ENCODE assay signal across 1 cellular context in the genomic region with DNA sequence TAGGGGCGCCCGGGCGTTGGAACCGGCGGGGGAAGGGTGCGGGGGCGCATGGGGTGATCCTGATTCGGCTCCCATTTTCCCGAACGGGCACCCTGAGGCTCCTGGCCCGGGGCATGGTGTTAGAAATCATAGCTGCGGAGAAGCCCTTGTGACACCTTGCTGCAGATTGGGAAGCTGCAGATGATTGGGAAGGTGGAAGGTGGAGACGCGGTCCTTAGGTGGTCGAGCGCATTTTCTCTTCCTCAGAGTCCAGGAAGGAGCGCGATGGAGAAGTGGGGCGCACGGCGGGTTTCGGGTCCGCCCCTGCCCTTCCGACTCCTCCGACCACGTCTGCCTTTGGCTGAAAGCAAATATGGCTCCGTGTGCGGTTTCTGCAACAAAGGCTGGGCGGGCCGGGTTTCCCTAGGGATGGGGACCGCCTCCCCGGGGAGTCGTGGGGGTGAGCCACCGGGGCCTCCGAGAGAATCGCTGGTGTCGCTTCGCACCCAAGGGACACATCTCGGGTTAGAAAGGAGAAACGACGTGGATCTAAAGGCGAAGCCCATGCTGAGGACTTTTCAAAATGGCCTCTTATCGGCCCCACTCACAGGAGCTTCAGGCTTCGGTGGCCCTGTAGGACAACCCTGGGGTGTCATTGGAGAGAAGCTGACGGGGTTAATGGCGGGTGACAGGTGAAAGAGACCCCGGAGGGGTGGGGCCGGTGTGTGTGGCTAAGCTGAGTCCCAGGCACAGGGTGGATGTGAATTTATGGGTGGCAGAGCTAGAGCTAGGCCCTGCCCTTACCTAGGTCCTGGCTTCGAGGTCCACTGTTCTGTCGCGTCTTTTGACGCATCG.
A peak's percentile ranks its signal among the peaks of the same experiment; 100 is the strongest.
TF ChIP-seq lines count a peak whose summit lies in the region.

No MANE protein-coding gene starts in this region.

TF ChIP-seq in K562, 482 proteins besides CTCF, POLR2A, EP300 and RAD21 (continued from another document and continues in another):
- TF ChIP-seq ZBTB40 (IDR thresholded peaks at IDR 0.05) (0 out of 2 replicates have a peak, but pooled peaks have one; percentile 13), ZBTB40 (CRISPR knock-in tag; IDR thresholded peaks at IDR 0.05) (no peak), ZNF354B (CRISPR knock-in tag; IDR thresholded peaks at IDR 0.05) (no peak), TFAP4 (CRISPR knock-in tag; IDR thresholded peaks at IDR 0.05; ENCODE audit: borderline replicate concordance) (peak; percentile 22; the same call in 1 of the 2 replicates), SMARCA5 (IDR thresholded peaks at IDR 0.05) (no peak), THRA (IDR thresholded peaks at IDR 0.05) (no peak), MNT (conservative IDR thresholded peaks at IDR 0.05) (no peak), ZNF764 (CRISPR knock-in tag; IDR thresholded peaks at IDR 0.05; ENCODE audit: low read depth) (no peak), ZNF384 (IDR thresholded peaks at IDR 0.05; ENCODE audit: low read depth, low read length) (no peak), TRIM28 (IDR thresholded peaks at IDR 0.05) (no peak), NR3C1 (CRISPR knock-in tag; IDR thresholded peaks at IDR 0.05) (peak; percentile 32; the same call in 1 of the 2 replicates), ZNF408 (CRISPR knock-in tag; IDR thresholded peaks at IDR 0.05; ENCODE audit: low read depth) (no peak), U2AF1 (optimal IDR thresholded peaks at IDR 0.05; ENCODE audit: low read depth, low read length) (no peak), BDP1 (IDR thresholded peaks at IDR 0.05; ENCODE audit: insufficient read depth, insufficient read length) (no peak), E4F1 (CRISPR knock-in tag; IDR thresholded peaks at IDR 0.05; ENCODE audit: borderline replicate concordance) (no peak), POLR3A (IDR thresholded peaks at IDR 0.05; ENCODE audit: borderline replicate concordance, extremely low read depth, insufficient read depth, insufficient read length) (no peak), GABPA (tag; conservative IDR thresholded peaks at IDR 0.05; ENCODE audit: low read depth) (no peak), ZNF785 (CRISPR knock-in tag; IDR thresholded peaks at IDR 0.05) (no peak), ZNF133 (CRISPR knock-in tag; IDR thresholded peaks at IDR 0.05) (no peak), ILK (tag; IDR thresholded peaks at IDR 0.05; ENCODE audit: borderline replicate concordance, low read depth) (no peak)
- TF ChIP-seq, protein P1, sequence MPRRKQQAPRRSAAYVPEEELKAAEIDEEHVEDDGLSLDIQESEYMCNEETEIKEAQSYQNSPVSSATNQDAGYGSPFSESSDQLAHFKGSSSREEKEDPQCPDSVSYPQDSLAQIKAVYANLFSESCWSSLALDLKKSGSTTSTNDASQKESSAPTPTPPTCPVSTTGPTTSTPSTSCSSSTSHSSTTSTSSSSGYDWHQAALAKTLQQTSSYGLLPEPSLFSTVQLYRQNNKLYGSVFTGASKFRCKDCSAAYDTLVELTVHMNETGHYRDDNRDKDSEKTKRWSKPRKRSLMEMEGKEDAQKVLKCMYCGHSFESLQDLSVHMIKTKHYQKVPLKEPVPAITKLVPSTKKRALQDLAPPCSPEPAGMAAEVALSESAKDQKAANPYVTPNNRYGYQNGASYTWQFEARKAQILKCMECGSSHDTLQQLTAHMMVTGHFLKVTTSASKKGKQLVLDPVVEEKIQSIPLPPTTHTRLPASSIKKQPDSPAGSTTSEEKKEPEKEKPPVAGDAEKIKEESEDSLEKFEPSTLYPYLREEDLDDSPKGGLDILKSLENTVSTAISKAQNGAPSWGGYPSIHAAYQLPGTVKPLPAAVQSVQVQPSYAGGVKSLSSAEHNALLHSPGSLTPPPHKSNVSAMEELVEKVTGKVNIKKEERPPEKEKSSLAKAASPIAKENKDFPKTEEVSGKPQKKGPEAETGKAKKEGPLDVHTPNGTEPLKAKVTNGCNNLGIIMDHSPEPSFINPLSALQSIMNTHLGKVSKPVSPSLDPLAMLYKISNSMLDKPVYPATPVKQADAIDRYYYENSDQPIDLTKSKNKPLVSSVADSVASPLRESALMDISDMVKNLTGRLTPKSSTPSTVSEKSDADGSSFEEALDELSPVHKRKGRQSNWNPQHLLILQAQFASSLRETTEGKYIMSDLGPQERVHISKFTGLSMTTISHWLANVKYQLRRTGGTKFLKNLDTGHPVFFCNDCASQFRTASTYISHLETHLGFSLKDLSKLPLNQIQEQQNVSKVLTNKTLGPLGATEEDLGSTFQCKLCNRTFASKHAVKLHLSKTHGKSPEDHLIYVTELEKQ (CRISPR knock-in tag; IDR thresholded peaks at IDR 0.05) = no peak
- TF ChIP-seq, protein P2, sequence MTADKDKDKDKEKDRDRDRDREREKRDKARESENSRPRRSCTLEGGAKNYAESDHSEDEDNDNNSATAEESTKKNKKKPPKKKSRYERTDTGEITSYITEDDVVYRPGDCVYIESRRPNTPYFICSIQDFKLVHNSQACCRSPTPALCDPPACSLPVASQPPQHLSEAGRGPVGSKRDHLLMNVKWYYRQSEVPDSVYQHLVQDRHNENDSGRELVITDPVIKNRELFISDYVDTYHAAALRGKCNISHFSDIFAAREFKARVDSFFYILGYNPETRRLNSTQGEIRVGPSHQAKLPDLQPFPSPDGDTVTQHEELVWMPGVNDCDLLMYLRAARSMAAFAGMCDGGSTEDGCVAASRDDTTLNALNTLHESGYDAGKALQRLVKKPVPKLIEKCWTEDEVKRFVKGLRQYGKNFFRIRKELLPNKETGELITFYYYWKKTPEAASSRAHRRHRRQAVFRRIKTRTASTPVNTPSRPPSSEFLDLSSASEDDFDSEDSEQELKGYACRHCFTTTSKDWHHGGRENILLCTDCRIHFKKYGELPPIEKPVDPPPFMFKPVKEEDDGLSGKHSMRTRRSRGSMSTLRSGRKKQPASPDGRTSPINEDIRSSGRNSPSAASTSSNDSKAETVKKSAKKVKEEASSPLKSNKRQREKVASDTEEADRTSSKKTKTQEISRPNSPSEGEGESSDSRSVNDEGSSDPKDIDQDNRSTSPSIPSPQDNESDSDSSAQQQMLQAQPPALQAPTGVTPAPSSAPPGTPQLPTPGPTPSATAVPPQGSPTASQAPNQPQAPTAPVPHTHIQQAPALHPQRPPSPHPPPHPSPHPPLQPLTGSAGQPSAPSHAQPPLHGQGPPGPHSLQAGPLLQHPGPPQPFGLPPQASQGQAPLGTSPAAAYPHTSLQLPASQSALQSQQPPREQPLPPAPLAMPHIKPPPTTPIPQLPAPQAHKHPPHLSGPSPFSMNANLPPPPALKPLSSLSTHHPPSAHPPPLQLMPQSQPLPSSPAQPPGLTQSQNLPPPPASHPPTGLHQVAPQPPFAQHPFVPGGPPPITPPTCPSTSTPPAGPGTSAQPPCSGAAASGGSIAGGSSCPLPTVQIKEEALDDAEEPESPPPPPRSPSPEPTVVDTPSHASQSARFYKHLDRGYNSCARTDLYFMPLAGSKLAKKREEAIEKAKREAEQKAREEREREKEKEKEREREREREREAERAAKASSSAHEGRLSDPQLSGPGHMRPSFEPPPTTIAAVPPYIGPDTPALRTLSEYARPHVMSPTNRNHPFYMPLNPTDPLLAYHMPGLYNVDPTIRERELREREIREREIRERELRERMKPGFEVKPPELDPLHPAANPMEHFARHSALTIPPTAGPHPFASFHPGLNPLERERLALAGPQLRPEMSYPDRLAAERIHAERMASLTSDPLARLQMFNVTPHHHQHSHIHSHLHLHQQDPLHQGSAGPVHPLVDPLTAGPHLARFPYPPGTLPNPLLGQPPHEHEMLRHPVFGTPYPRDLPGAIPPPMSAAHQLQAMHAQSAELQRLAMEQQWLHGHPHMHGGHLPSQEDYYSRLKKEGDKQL (CRISPR knock-in tag; IDR thresholded peaks at IDR 0.05; ENCODE audit: borderline replicate concordance) = no peak
